ENCODE assay signal across 8 cellular contexts in genomic region chr22:29883045-29883830, GRCh38. TPM values are rescaled to one million over a fixed set of nuclear protein-coding genes. Genes with fewer than 3 reads are reported as not detected.
DNase-seq lines count a peak whose midpoint lies in the region; ATAC-seq and TF ChIP-seq lines count a peak whose summit lies in the region.

TSS of gene MTMR3 (plus strand) at chr22:29883174. CDS start at chr22:29971060, 87,886 bp downstream.

- CTCF ChIA-PET in activated CD8-positive, alpha-beta memory T cell treated with anti-CD3 and anti-CD28 coated beads for 36 hours (lab: Charles Lee), result interaction anchor here (0.6 kb wide), 1 partner anchor 36 kb away, joined by 3 read pairs; no protein-coding TSS in a partner anchor

- H3K27me3 Mint-ChIP-seq in memory B cell, result peaks cover 3% of the 10 kb centered on the region

- no peaks in the 10 kb centered on the region for H3K36me3 Mint-ChIP-seq in memory B cell

- DNase-seq in Ammon's horn (ENCODE audit: low spot score) (peak; percentile 93), NK-92 (lab: John Stamatoyannopoulos, UW; ENCODE audit: unreplicated experiment) (peak; percentile 18), memory B cell (ENCODE audit: low spot score in 2 of 2) (peak; percentile 96)
- peak; percentile 86 for DNase-seq in effector CD8-positive, alpha-beta T cell (lab: John Stamatoyannopoulos, UW)
- peak; percentile 85 for DNase-seq in stimulated activated CD8-positive, alpha-beta memory T cell treated with anti-CD3 and anti-CD28 coated beads, Interleukin-12 subunit alpha, Interleukin-12 subunit beta, amount 100 ng/mL, for 1 hour (ENCODE audit: low read depth)

- peak; percentile 66 for ATAC-seq in HG03521 (IDR thresholded peaks at IDR 0.05; ENCODE audit: unreplicated experiment)
- ATAC-seq in memory B cell (ENCODE audit: low read depth), result peak; percentile 79

- H3K9me3 Mint-ChIP-seq in memory B cell, result no peaks in the 10 kb centered on the region

- peak within 1 kb of the TSS; percentile 93 for H3K27ac Mint-ChIP-seq in memory B cell

- H3K4me1 Mint-ChIP-seq in memory B cell, result peaks cover 6% of the 10 kb centered on the region

- POLR2A ChIA-PET in activated CD8-positive, alpha-beta memory T cell treated with anti-CD3 and anti-CD28 coated beads for 36 hours (lab: Charles Lee), result interaction anchor here (0.6 to 0.8 kb wide), 4 partner anchors 12 to 755 kb away, joined by 3 to 8 read pairs (median 4); no protein-coding TSS in a partner anchor

- H3K4me3 Mint-ChIP-seq in memory B cell, result peak within 1 kb of the TSS; percentile 93

- peak; percentile 67 for TF ChIP-seq POLR2A in GM19193 (IDR thresholded peaks at IDR 0.05; ENCODE audit: extremely low read depth, insufficient read depth, insufficient read length)

RNA-seq across cellular contexts. Expression of gene MTMR3, which starts in this region (rescaled TPM):
- 10 to 100 TPM; 12.2 to 14.0 TPM for total RNA-seq in activated CD8-positive, alpha-beta memory T cell treated with anti-CD3 and anti-CD28 coated beads for 36 hours

Comparison
In these comparisons a context has a peak if more than half of its experiments do, and no peak if none do; other contexts are left out.
1. Peak in every context shown above with its lines: DNase-seq and ATAC-seq.
2. DNase-seq: peak in every context shown above with its lines; median percentile 96 in memory B cell; 93 in Ammon's horn; 86 in effector CD8-positive, alpha-beta T cell; 85 in stimulated activated CD8-positive, alpha-beta memory T cell treated with anti-CD3 and anti-CD28 coated beads, Interleukin-12 subunit alpha, Interleukin-12 subunit beta, amount 100 ng/mL, for 1 hour; 18 in NK-92.